Comparison of ENCODE assay signal across 8 cellular contexts in genomic region chr10:68902382-68902781, GRCh38. TPM values are rescaled to one million over a fixed set of nuclear protein-coding genes. Genes with fewer than 3 reads are reported as not detected.
A peak's percentile ranks its signal among the peaks of the same experiment; 100 is the strongest.
DNase-seq lines count a peak whose midpoint lies in the region; ATAC-seq and TF ChIP-seq lines count a peak whose summit lies in the region.

No MANE protein-coding gene starts in this region.

- H3K4me1 Mint-ChIP-seq in activated T-cell treated with anti-CD3 and anti-CD28 coated beads, Interleukin-2, amount 50 U/mL, for 24 hours (ENCODE audit: low read depth): peaks cover 54% of the 10 kb centered on the region
- peaks cover 20% of the 10 kb centered on the region for H3K4me1 Mint-ChIP-seq in WTC11
- H3K4me1 Mint-ChIP-seq in stimulated activated naive CD8-positive, alpha-beta T cell treated with anti-CD3 and anti-CD28 coated beads, Interleukin-15, amount 100 ng/mL, for 72 hours: peaks cover 70% of the 10 kb centered on the region

- no peaks in the 10 kb centered on the region for H3K9me3 Mint-ChIP-seq in activated T-cell treated with anti-CD3 and anti-CD28 coated beads, Interleukin-2, amount 50 U/mL, for 24 hours
- no peaks in the 10 kb centered on the region for H3K9me3 Mint-ChIP-seq in WTC11
- H3K9me3 Mint-ChIP-seq in stimulated activated naive CD8-positive, alpha-beta T cell treated with anti-CD3 and anti-CD28 coated beads, Interleukin-15, amount 100 ng/mL, for 72 hours: no peaks in the 10 kb centered on the region

- no peaks in the 10 kb centered on the region for H3K36me3 ChIP-seq in mucosa of descending colon (ENCODE audit: low read depth)

- POLR2A ChIA-PET in WTC11 (lab: Charles Lee): no interaction called here

- no peaks in the 10 kb centered on the region for H3K27me3 Mint-ChIP-seq in activated T-cell treated with anti-CD3 and anti-CD28 coated beads, Interleukin-2, amount 50 U/mL, for 24 hours
- peaks cover 6% of the 10 kb centered on the region for H3K27me3 Mint-ChIP-seq in WTC11 (ENCODE audit: low read depth)
- H3K27me3 Mint-ChIP-seq in stimulated activated naive CD8-positive, alpha-beta T cell treated with anti-CD3 and anti-CD28 coated beads, Interleukin-15, amount 100 ng/mL, for 72 hours: no peaks in the 10 kb centered on the region

- H3K36me3 Mint-ChIP-seq in activated T-cell treated with anti-CD3 and anti-CD28 coated beads, Interleukin-2, amount 50 U/mL, for 24 hours (ENCODE audit: low read depth): peaks cover 60% of the 10 kb centered on the region
- H3K36me3 Mint-ChIP-seq in WTC11: peaks cover 11% of the 10 kb centered on the region

- ATAC-seq in WTC11 (no peak), mucosa of descending colon (no peak), HG02885 (IDR thresholded peaks at IDR 0.05; ENCODE audit: poor library complexity, unreplicated experiment) (no peak)
- no peak for ATAC-seq in stimulated activated naive CD8-positive, alpha-beta T cell treated with anti-CD3 and anti-CD28 coated beads, Interleukin-15, amount 100 ng/mL, for 72 hours

- CTCF ChIA-PET in WTC11 (lab: Charles Lee): interaction anchor here (0.6 to 1.1 kb wide), 3 partner anchors 78 to 193 kb away, joined by 3 to 5 read pairs (median 3); no protein-coding TSS in a partner anchor

- intact Hi-C loops in mucosa of descending colon (cut with DNase I, micrococcal nuclease): no loop called here

- peak overlapping the region; percentile 98 for H3K4me3 Mint-ChIP-seq in activated T-cell treated with anti-CD3 and anti-CD28 coated beads, Interleukin-2, amount 50 U/mL, for 24 hours
- H3K4me3 Mint-ChIP-seq in WTC11: peak overlapping the region; percentile 97
- H3K4me3 Mint-ChIP-seq in stimulated activated naive CD8-positive, alpha-beta T cell treated with anti-CD3 and anti-CD28 coated beads, Interleukin-15, amount 100 ng/mL, for 72 hours: peak overlapping the region; percentile 96 to 100

- TF ChIP-seq CTCF in WTC11 (IDR thresholded peaks at IDR 0.05) (no peak), mucosa of descending colon (IDR thresholded peaks at IDR 0.05) (no peak)

- no peak for DNase-seq in activated T-cell treated with anti-CD3 and anti-CD28 coated beads, Interleukin-2, amount 50 U/mL, for 24 hours
- no peak for DNase-seq in activated T-cell treated with anti-CD3 and anti-CD28 coated beads, Interleukin-2, amount 50 U/mL, for 48 hours
- DNase-seq in WTC11 (ENCODE audit: low spot score) (no peak), mucosa of descending colon (no peak), cortex of kidney (lab: John Stamatoyannopoulos, UW) (no peak)
- no peak for DNase-seq in stimulated activated naive CD8-positive, alpha-beta T cell treated with anti-CD3 and anti-CD28 coated beads, Interleukin-15, amount 100 ng/mL, for 72 hours

- H3K4me1 ChIP-seq in mucosa of descending colon (ENCODE audit: low read depth): peaks cover 11% of the 10 kb centered on the region

- H3K4me3 ChIP-seq in iPS-11a (ENCODE audit: low read depth, low read length) (peak overlapping the region; percentile 93), mucosa of descending colon (no peak overlapping the region)

- peak overlapping the region; percentile 88 for H3K27ac Mint-ChIP-seq in activated T-cell treated with anti-CD3 and anti-CD28 coated beads, Interleukin-2, amount 50 U/mL, for 24 hours
- peak overlapping the region; percentile 87; the same call in 1 of the 2 replicates for H3K27ac Mint-ChIP-seq in WTC11
- H3K27ac Mint-ChIP-seq in stimulated activated naive CD8-positive, alpha-beta T cell treated with anti-CD3 and anti-CD28 coated beads, Interleukin-15, amount 100 ng/mL, for 72 hours: peak overlapping the region; percentile 70 to 100

- no peaks in the 10 kb centered on the region for H3K9me3 ChIP-seq in mucosa of descending colon

TF ChIP-seq in WTC11, 78 proteins besides CTCF, POLR2A, EP300 and RAD21:
- TF ChIP-seq, protein P1, sequence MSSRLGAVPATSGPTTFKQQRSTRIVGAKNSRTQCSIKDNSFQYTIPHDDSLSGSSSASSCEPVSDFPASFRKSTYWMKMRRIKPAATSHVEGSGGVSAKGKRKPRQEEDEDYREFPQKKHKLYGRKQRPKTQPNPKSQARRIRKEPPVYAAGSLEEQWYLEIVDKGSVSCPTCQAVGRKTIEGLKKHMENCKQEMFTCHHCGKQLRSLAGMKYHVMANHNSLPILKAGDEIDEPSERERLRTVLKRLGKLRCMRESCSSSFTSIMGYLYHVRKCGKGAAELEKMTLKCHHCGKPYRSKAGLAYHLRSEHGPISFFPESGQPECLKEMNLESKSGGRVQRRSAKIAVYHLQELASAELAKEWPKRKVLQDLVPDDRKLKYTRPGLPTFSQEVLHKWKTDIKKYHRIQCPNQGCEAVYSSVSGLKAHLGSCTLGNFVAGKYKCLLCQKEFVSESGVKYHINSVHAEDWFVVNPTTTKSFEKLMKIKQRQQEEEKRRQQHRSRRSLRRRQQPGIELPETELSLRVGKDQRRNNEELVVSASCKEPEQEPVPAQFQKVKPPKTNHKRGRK (CRISPR knock-in tag; IDR thresholded peaks at IDR 0.05; ENCODE audit: borderline replicate concordance): no peak
- TF ChIP-seq AFF4 (CRISPR knock-in tag; IDR thresholded peaks at IDR 0.05; ENCODE audit: borderline replicate concordance) (no peak), ATF1 (CRISPR knock-in tag; IDR thresholded peaks at IDR 0.05) (no peak), ZNF416 (CRISPR knock-in tag; IDR thresholded peaks at IDR 0.05) (no peak), FOXJ3 (CRISPR knock-in tag; IDR thresholded peaks at IDR 0.05; ENCODE audit: borderline replicate concordance) (no peak), SMAD3 (CRISPR knock-in tag; IDR thresholded peaks at IDR 0.05; ENCODE audit: borderline replicate concordance) (no peak), ATF3 (CRISPR knock-in tag; conservative IDR thresholded peaks at IDR 0.05) (no peak), ZNF219 (CRISPR knock-in tag; IDR thresholded peaks at IDR 0.05; ENCODE audit: borderline replicate concordance) (no peak), TP53 (CRISPR knock-in tag; IDR thresholded peaks at IDR 0.05) (no peak), RELA (CRISPR knock-in tag; IDR thresholded peaks at IDR 0.05; ENCODE audit: borderline replicate concordance) (no peak), MLX (CRISPR knock-in tag; IDR thresholded peaks at IDR 0.05) (no peak), MXD4 (CRISPR knock-in tag; IDR thresholded peaks at IDR 0.05; ENCODE audit: borderline replicate concordance) (no peak)

RNA-seq across cellular contexts. Expression of gene DDX50, which starts 1.3 kb away (rescaled TPM):
- total RNA-seq in WTC11 (2021) (37.1 to 43.4 TPM (median 42.9 TPM) in 3 replicates), mucosa of descending colon (10 to 100 TPM; 15.2 to 40.6 (median 24.6) TPM)

RNA-seq across cellular contexts. Expression of gene DDX21, which starts 53.6 kb away (rescaled TPM):
- total RNA-seq in WTC11 (2021) (116 to 194 TPM (median 119 TPM) in 3 replicates), mucosa of descending colon (10 to 100 TPM; 24.5 to 35.6 (median 31.8) TPM)
